ENCODE assay signal across 8 cellular contexts in genomic region chr1:48439380-48439779, GRCh38. TPM values are rescaled to one million over a fixed set of nuclear protein-coding genes. Genes with fewer than 3 reads are reported as not detected.
"Had no signal": no experiment of that assay in that cellular context is flagged by ENCODE, and none has a peak within 500 bp of the region (broad histone marks: within the 10 kb centered on the region; RNA-seq: fewer than 3 reads in every experiment).

No MANE protein-coding gene starts in this region.

- ATAC-seq: GM12878 had no signal

- DNase-seq: GDM1, GF-D8 had no signal

- H3K4me3 ChIP-seq: GM12878 had no signal

- FAIRE-seq: G401.6, GM12878, GM12891, GM12892, GM18507, GM19239 had no signal

RNA-seq across cellular contexts. Expression of gene SPATA6, which starts 32.6 kb away (rescaled TPM):
- total RNA-seq: GM12878 had no signal
